Comparison of ENCODE assay signal across 12 cellular contexts in genomic region chr9:108776920-108777650, GRCh38.
DNase-seq lines count a peak whose midpoint lies in the region; ATAC-seq, FAIRE-seq and TF ChIP-seq lines count a peak whose summit lies in the region.
"Had no signal": no experiment of that assay in that cellular context is flagged by ENCODE, and none has a peak within 500 bp of the region (broad histone marks: within the 10 kb centered on the region; RNA-seq: fewer than 3 reads in every experiment).

No MANE protein-coding gene starts in this region.

- H3K27me3 ChIP-seq in left ventricle myocardium inferior (ENCODE audit: low read depth) (peaks cover 31% of the 10 kb centered on the region), esophagus squamous epithelium (peaks cover 0 to 12% (median 0%) of the 10 kb centered on the region in 4 donors)
- H3K27me3 ChIP-seq: body of pancreas had no signal

- peak; percentile 19 for TF ChIP-seq CTCF in left ventricle myocardium inferior (IDR thresholded peaks at IDR 0.05; ENCODE audit: borderline replicate concordance)
- TF ChIP-seq CTCF in esophagus squamous epithelium (IDR thresholded peaks at IDR 0.05), result peak in 5 of 6 experiments; percentile 17 to 46 (median 28)

- H3K4me1 ChIP-seq in left ventricle myocardium inferior (peaks cover 12% of the 10 kb centered on the region), esophagus squamous epithelium (peaks cover 5 to 49% (median 16%) of the 10 kb centered on the region in 3 donors)
- H3K4me1 ChIP-seq: body of pancreas, psoas muscle had no signal

- FAIRE-seq in urothelium cell line (lab: Jason Lieb, UNC), result no peak

- H3K4me3 ChIP-seq in left ventricle myocardium inferior (no peak overlapping the region), esophagus squamous epithelium (no peak overlapping the region)
- H3K4me3 ChIP-seq: body of pancreas, psoas muscle had no signal

- DNase-seq in left ventricle myocardium inferior (no peak), cardiac septum (ENCODE audit: low spot score) (no peak), NCI-H82 (lab: John Stamatoyannopoulos, UW) (peak; percentile 19), esophagus squamous epithelium (lab: John Stamatoyannopoulos, UW) (no peak), urothelium cell line (ENCODE audit: low spot score) (peak; percentile 46), NCI-H446 treated with DMSO at 0.1 percent for 48 hours (lab: John Stamatoyannopoulos, UW) (no peak), anterior cingulate cortex (lab: John Stamatoyannopoulos, UW) (no peak)
- DNase-seq: activated CD4-positive, CD25-positive, alpha-beta regulatory T cell treated with anti-CD3 and anti-CD28 coated beads, Interleukin-2, amount 50 U/mL, for 72 hours; body of pancreas; NCI-H2081 treated with DMSO at 0.1 percent for 48 hours; psoas muscle had no signal

- intact Hi-C loops in left ventricle myocardium inferior (cut with micrococcal nuclease), result no loop called here
- intact Hi-C loops in cardiac septum (cut with DNase I), result no loop called here
- intact Hi-C loops in esophagus squamous epithelium (cut with DNase I), result no loop called here

- peak overlapping the region; percentile 26 for H3K27ac ChIP-seq in left ventricle myocardium inferior (replicated peaks)
- H3K27ac ChIP-seq in esophagus squamous epithelium, result no peak overlapping the region
- H3K27ac ChIP-seq: body of pancreas, psoas muscle had no signal

- TF ChIP-seq POLR2A in esophagus squamous epithelium (IDR thresholded peaks at IDR 0.05), result no peak

- no peak for ATAC-seq in GM21447 (IDR thresholded peaks at IDR 0.05; ENCODE audit: unreplicated experiment)
- ATAC-seq: body of pancreas, psoas muscle had no signal

- H3K36me3 ChIP-seq in left ventricle myocardium inferior (no peaks in the 10 kb centered on the region), esophagus squamous epithelium (no peaks in the 10 kb centered on the region)

- 47 to 58% methylated on average over 4 of the region's 4 CpGs for WGBS in esophagus squamous epithelium, 2 donors

- H3K9me3 ChIP-seq in left ventricle myocardium inferior (replicated peaks), result no peaks in the 10 kb centered on the region
- no peaks in the 10 kb centered on the region for H3K9me3 ChIP-seq in esophagus squamous epithelium
- H3K9me3 ChIP-seq: body of pancreas, psoas muscle had no signal

Comparison
In these comparisons a context has a peak if more than half of its experiments do, and no peak if none do; other contexts are left out.
1. DNase-seq: peak in NCI-H82 (single experiment) and urothelium cell line (single experiment); none in left ventricle myocardium inferior (single experiment), cardiac septum (single experiment), esophagus squamous epithelium (single experiment), NCI-H446 treated with DMSO at 0.1 percent for 48 hours (single experiment) and anterior cingulate cortex (0 of 58).